In the genomic region with DNA sequence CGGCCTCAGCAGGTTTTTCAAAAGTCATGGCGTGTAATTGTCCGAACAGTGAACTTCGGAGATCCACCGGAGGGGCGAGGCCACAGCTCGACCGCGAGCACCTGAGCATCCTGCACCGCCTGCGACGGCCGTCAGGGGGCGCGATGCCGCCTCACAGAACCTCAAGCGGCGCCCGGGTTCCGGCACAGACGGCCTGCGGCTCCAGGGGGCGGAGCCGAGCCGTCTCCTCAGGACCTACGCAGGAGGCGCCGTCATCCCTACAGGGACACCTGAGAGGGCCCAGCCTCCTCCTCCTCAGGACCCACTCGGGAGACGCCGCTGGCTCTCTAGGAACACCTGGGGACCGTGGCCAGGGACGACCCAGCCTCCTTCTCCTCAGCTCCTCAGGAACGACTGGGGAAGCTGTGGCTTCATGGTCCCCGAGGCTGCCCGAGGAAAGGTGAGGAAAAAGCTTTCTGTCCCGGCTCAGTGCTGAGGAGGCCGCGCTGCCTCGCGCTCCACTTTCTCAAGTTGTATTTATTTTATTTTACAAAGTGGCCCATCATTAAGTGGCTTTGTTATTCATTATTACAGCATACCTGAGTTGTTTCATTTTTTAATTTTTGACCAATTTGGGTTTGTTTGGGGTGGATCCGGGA, we compare ENCODE assay signal across 8 cellular contexts.
DNase-seq lines count a peak whose midpoint lies in the region; ATAC-seq and TF ChIP-seq lines count a peak whose summit lies in the region.
"Not testable (repeated sequence)": the region's sequence is repeated elsewhere in the genome, so short reads cannot be mapped to it uniquely, and the experiment has no call there.

No MANE protein-coding gene starts in this region.

- H3K4me1 Mint-ChIP-seq in CD8-positive, alpha-beta T cell (ENCODE audit: low read depth); GM23338; activated CD4-positive, alpha-beta T cell treated with anti-CD3 and anti-CD28 coated beads for 36 hours; naive thymus-derived CD8-positive, alpha-beta T cell; stimulated activated effector memory CD8-positive, alpha-beta T cell treated with anti-CD3 and anti-CD28 coated beads, Interleukin-12 subunit alpha, Interleukin-12 subunit beta, amount 100 ng/mL, for 72 hours: not testable (repeated sequence)

- not testable (repeated sequence) for H3K27me3 Mint-ChIP-seq in CD8-positive, alpha-beta T cell (ENCODE audit: low read depth); GM23338 (ENCODE audit: insufficient read depth, low read depth, poor library complexity); activated CD4-positive, alpha-beta T cell treated with anti-CD3 and anti-CD28 coated beads for 36 hours; naive thymus-derived CD8-positive, alpha-beta T cell

- H4K20me1 ChIP-seq in GM23338 (replicated peaks; ENCODE audit: insufficient read depth) = not testable (repeated sequence)

- DNase-seq in CD8-positive, alpha-beta T cell; GM23338 (ENCODE audit: low spot score); activated CD4-positive, alpha-beta T cell treated with anti-CD3 and anti-CD28 coated beads for 36 hours; body of pancreas; left ventricle myocardium superior; stimulated activated effector memory CD8-positive, alpha-beta T cell treated with anti-CD3 and anti-CD28 coated beads, Interleukin-12 subunit alpha, Interleukin-12 subunit beta, amount 100 ng/mL, for 72 hours (ENCODE audit: low spot score in 2 of 2): not testable (repeated sequence)
- DNase-seq in naive thymus-derived CD8-positive, alpha-beta T cell = peak in 2 of 10 donors; percentile 3

- not testable (repeated sequence) for TF ChIP-seq POLR2A in body of pancreas (IDR thresholded peaks at IDR 0.05)

- not testable (repeated sequence) for TF ChIP-seq CTCF in CD8-positive, alpha-beta T cell (IDR thresholded peaks at IDR 0.05); body of pancreas (IDR thresholded peaks at IDR 0.05)
- 0 out of 4 replicates have a peak, but pooled peaks of 1 of the 2 experiments have one; percentile 21 for TF ChIP-seq CTCF in GM23338 (conservative IDR thresholded peaks at IDR 0.05; ENCODE audit: low read depth in 2 of 2)

- not testable (repeated sequence) for H3K36me3 Mint-ChIP-seq in CD8-positive, alpha-beta T cell; GM23338 (ENCODE audit: low read depth); activated CD4-positive, alpha-beta T cell treated with anti-CD3 and anti-CD28 coated beads for 36 hours (ENCODE audit: low read depth); naive thymus-derived CD8-positive, alpha-beta T cell; stimulated activated effector memory CD8-positive, alpha-beta T cell treated with anti-CD3 and anti-CD28 coated beads, Interleukin-12 subunit alpha, Interleukin-12 subunit beta, amount 100 ng/mL, for 72 hours

- H3K79me2 ChIP-seq in GM23338 (replicated peaks; ENCODE audit: insufficient read depth) = not testable (repeated sequence)

- intact Hi-C loops in CD8-positive, alpha-beta T cell (cut with DNase I, micrococcal nuclease); activated CD4-positive, alpha-beta T cell treated with anti-CD3 and anti-CD28 coated beads for 36 hours (cut with DNase I, micrococcal nuclease); body of pancreas (cut with DNase I); left ventricle myocardium superior (cut with micrococcal nuclease): not testable (repeated sequence)

- POLR2A ChIA-PET in CD8-positive, alpha-beta T cell (lab: Charles Lee); activated CD4-positive, alpha-beta T cell treated with anti-CD3 and anti-CD28 coated beads for 36 hours (lab: Charles Lee); naive thymus-derived CD8-positive, alpha-beta T cell (lab: Charles Lee): not testable (repeated sequence)

- H3K4me3 Mint-ChIP-seq in CD8-positive, alpha-beta T cell; activated CD4-positive, alpha-beta T cell treated with anti-CD3 and anti-CD28 coated beads for 36 hours; stimulated activated effector memory CD8-positive, alpha-beta T cell treated with anti-CD3 and anti-CD28 coated beads, Interleukin-12 subunit alpha, Interleukin-12 subunit beta, amount 100 ng/mL, for 72 hours: not testable (repeated sequence)
- H3K4me3 Mint-ChIP-seq in GM23338 = peak overlapping the region; percentile 81
- H3K4me3 Mint-ChIP-seq in naive thymus-derived CD8-positive, alpha-beta T cell = peak overlapping the region in 2 of 10 donors; percentile 18 to 64

- CTCF ChIA-PET in CD8-positive, alpha-beta T cell (lab: Charles Lee); activated CD4-positive, alpha-beta T cell treated with anti-CD3 and anti-CD28 coated beads for 36 hours (lab: Charles Lee): not testable (repeated sequence)

- H3F3A ChIP-seq in GM23338 (replicated peaks; ENCODE audit: low read depth) = not testable (repeated sequence)

- not testable (repeated sequence) for H3K9me2 ChIP-seq in GM23338 (ENCODE audit: insufficient read depth)

- H3K27ac ChIP-seq in CD8-positive, alpha-beta T cell (ENCODE audit: low read depth, low read length); GM23338 (ENCODE audit: low read depth); body of pancreas: not testable (repeated sequence)

- not testable (repeated sequence) for H3K4me3 ChIP-seq in CD8-positive, alpha-beta T cell (ENCODE audit: low read depth, low read length); body of pancreas
- H3K4me3 ChIP-seq in GM23338 = peak overlapping the region; percentile 55; the same call in 1 of the 2 replicates

- H3K27me3 ChIP-seq in CD8-positive, alpha-beta T cell (ENCODE audit: insufficient read depth, low read length); GM23338 (ENCODE audit: insufficient read depth); body of pancreas: not testable (repeated sequence)

- H3K9me3 Mint-ChIP-seq in CD8-positive, alpha-beta T cell; GM23338; activated CD4-positive, alpha-beta T cell treated with anti-CD3 and anti-CD28 coated beads for 36 hours (ENCODE audit: low read depth); naive thymus-derived CD8-positive, alpha-beta T cell; stimulated activated effector memory CD8-positive, alpha-beta T cell treated with anti-CD3 and anti-CD28 coated beads, Interleukin-12 subunit alpha, Interleukin-12 subunit beta, amount 100 ng/mL, for 72 hours: not testable (repeated sequence)

- H2AFZ ChIP-seq in GM23338 = not testable (repeated sequence)

- 12% methylated on average over 5 of the region's 42 CpGs; no CpG with 5 or more reads in 1 of the 2 donors for WGBS in body of pancreas, 2 donors

- not testable (repeated sequence) for H3K36me3 ChIP-seq in CD8-positive, alpha-beta T cell (ENCODE audit: insufficient read depth, low read length); GM23338 (ENCODE audit: insufficient read depth); body of pancreas (replicated peaks in 1 of 2; ENCODE audit: insufficient read depth in 1 of 2, low read depth in 2 of 2)

- ATAC-seq in CD8-positive, alpha-beta T cell = peak; percentile 97
- ATAC-seq in GM23338 (peak; percentile 97), HG03354 (IDR thresholded peaks at IDR 0.05; ENCODE audit: poor library complexity, severe bottlenecking, unreplicated experiment) (peak; percentile 92), body of pancreas (peak; percentile 99), left ventricle myocardium superior (peak; percentile 67)
- ATAC-seq in activated CD4-positive, alpha-beta T cell treated with anti-CD3 and anti-CD28 coated beads for 36 hours = peak; percentile 100
- peak; percentile 98 to 99 for ATAC-seq in naive thymus-derived CD8-positive, alpha-beta T cell
- peak; percentile 92 for ATAC-seq in stimulated activated effector memory CD8-positive, alpha-beta T cell treated with anti-CD3 and anti-CD28 coated beads, Interleukin-12 subunit alpha, Interleukin-12 subunit beta, amount 100 ng/mL, for 72 hours

- H3K4me2 ChIP-seq in GM23338 = not testable (repeated sequence)

- not testable (repeated sequence) for H3K27ac Mint-ChIP-seq in CD8-positive, alpha-beta T cell; GM23338; activated CD4-positive, alpha-beta T cell treated with anti-CD3 and anti-CD28 coated beads for 36 hours; naive thymus-derived CD8-positive, alpha-beta T cell; stimulated activated effector memory CD8-positive, alpha-beta T cell treated with anti-CD3 and anti-CD28 coated beads, Interleukin-12 subunit alpha, Interleukin-12 subunit beta, amount 100 ng/mL, for 72 hours

- not testable (repeated sequence) for H3K4me1 ChIP-seq in CD8-positive, alpha-beta T cell (ENCODE audit: insufficient read depth, low read length); GM23338 (ENCODE audit: insufficient read depth); body of pancreas

- H3K9me3 ChIP-seq in CD8-positive, alpha-beta T cell (ENCODE audit: low read length); body of pancreas: not testable (repeated sequence)
